ENCODE assay signal across 8 cellular contexts in genomic region chr6:142942805-142943227, GRCh38. TPM values are rescaled to one million over a fixed set of nuclear protein-coding genes. Genes with fewer than 3 reads are reported as not detected.
DNase-seq lines count a peak whose midpoint lies in the region; ATAC-seq, FAIRE-seq and TF ChIP-seq lines count a peak whose summit lies in the region.

No MANE protein-coding gene starts in this region.

- in situ Hi-C loops in HepG2 (cut with HindIII; ENCODE audit: extremely low pct_ligation_motif_present, low pct_unique_long_range_greater_than_20kb): loop anchor here (10.0 kb wide), 1 partner anchor 472 kb away; no protein-coding TSS in a partner anchor

- H3K4me2 ChIP-seq in Karpas-422 (ENCODE audit: low read depth, low read length, poor library complexity, severe bottlenecking) (peak overlapping the region; percentile 85), HepG2 (ENCODE audit: low read depth, low read length) (peak overlapping the region; percentile 96)

- no peaks in the 10 kb centered on the region for H3K9me3 ChIP-seq in Karpas-422 (ENCODE audit: low read length)
- no peaks in the 10 kb centered on the region for H3K9me3 ChIP-seq in adipocyte (ENCODE audit: control insufficient read depth, low read length)
- H3K9me3 ChIP-seq in HepG2 (ENCODE audit: low read length): no peaks in the 10 kb centered on the region

- peak; percentile 34 for TF ChIP-seq CTCF in HepG2 (CRISPR knock-in tag; IDR thresholded peaks at IDR 0.05)

- TF ChIP-seq POLR2A in HepG2 (IDR thresholded peaks at IDR 0.05; ENCODE audit: insufficient read depth in 1 of 2, low read depth in 2 of 2, low read length in 2 of 2): peak in 1 of 2 experiments; percentile 33; a peak in 1 of 4 replicates

- H3K9ac ChIP-seq in Karpas-422 (ENCODE audit: low read length) (no peak overlapping the region), adipocyte (ENCODE audit: low read length) (no peak overlapping the region), HepG2 (ENCODE audit: insufficient read depth, low read depth, low read length) (no peak overlapping the region)

- 80% methylated on average over 3 of the region's 3 CpGs for WGBS in HepG2 (ENCODE audit: low lambda C conversion rate)

- TF ChIP-seq EP300 in HepG2 (IDR thresholded peaks at IDR 0.05; ENCODE audit: low read depth in 2 of 2, low read length in 2 of 2): 0 out of 4 replicates have a peak, but pooled peaks of 1 of the 2 experiments have one; percentile 23
- TF ChIP-seq EP300 in HepG2 (CRISPR knock-in tag; IDR thresholded peaks at IDR 0.05; ENCODE audit: borderline replicate concordance): no peak

- no peak overlapping the region for H3K4me3 ChIP-seq in Karpas-422 (ENCODE audit: low read length)
- peak overlapping the region; percentile 98 for H3K4me3 ChIP-seq in adipocyte (ENCODE audit: low read length)
- peak overlapping the region in 1 of 3 experiments; percentile 99; a peak in 1 of 6 replicates for H3K4me3 ChIP-seq in HepG2 (replicated peaks in 1 of 3; ENCODE audit: insufficient read depth in 1 of 3, low read depth in 2 of 3, low read length in 3 of 3)

- H3K4me1 ChIP-seq in Karpas-422 (ENCODE audit: low read length) (peaks cover 49% of the 10 kb centered on the region), adipocyte (ENCODE audit: control insufficient read depth, insufficient read depth, low read length) (peaks cover 22% of the 10 kb centered on the region), HepG2 (ENCODE audit: insufficient read depth, low read length) (peaks cover 29% of the 10 kb centered on the region)

- DNase-seq in DMS153 treated with DMSO at 0.1 percent for 48 hours (lab: John Stamatoyannopoulos, UW; ENCODE audit: unreplicated experiment) (peak; percentile 16), DMS153 (lab: John Stamatoyannopoulos, UW) (no peak), Karpas-422 (peak; percentile 62), adipocyte (ENCODE audit: low read depth) (peak; percentile 79), HepG2 (ENCODE audit: low spot score) (peak; percentile 64), NK-92 (lab: John Stamatoyannopoulos, UW; ENCODE audit: unreplicated experiment) (no peak), NCI-H1436 (lab: John Stamatoyannopoulos, UW) (no peak), NCI-H1436 treated with DMSO at 0.1 percent for 48 hours (lab: John Stamatoyannopoulos, UW) (no peak)

- no peak for TF ChIP-seq RAD21 in HepG2 (CRISPR knock-in tag; IDR thresholded peaks at IDR 0.05)

- H3K27ac ChIP-seq in Karpas-422 (ENCODE audit: low read length) (0 out of 2 replicates have a peak overlapping the region, but pooled peaks have one; percentile 6), HepG2 (ENCODE audit: extremely low read length, insufficient read depth, low read length) (peak overlapping the region; percentile 13)

- no peak overlapping the region for H2AFZ ChIP-seq in Karpas-422 (ENCODE audit: low read length)
- no peak overlapping the region for H2AFZ ChIP-seq in HepG2 (ENCODE audit: low read length)

- H3K27me3 ChIP-seq in Karpas-422 (ENCODE audit: low read length): peaks cover 2% of the 10 kb centered on the region; the same call in 1 of the 2 replicates
- H3K27me3 ChIP-seq in adipocyte (replicated peaks; ENCODE audit: control insufficient read depth, insufficient read depth, low read length): no peaks in the 10 kb centered on the region
- peaks cover 0 to 4% of the 10 kb centered on the region in 2 experiments; a peak in 2 of 5 replicates for H3K27me3 ChIP-seq in HepG2 (ENCODE audit: control insufficient read depth in 1 of 2, insufficient read depth in 2 of 2, low read length in 2 of 2)

- intact Hi-C loops in HepG2 (cut with micrococcal nuclease; ENCODE audit: unreplicated experiment): loop anchor here (1.0 to 10.0 kb wide), 4 partner anchors 17 to 452 kb away; no protein-coding TSS in a partner anchor

- no TSS peak for BruUV-seq in HepG2 (replicated peaks; lab: Mats Ljungman, UMichigan)

- H4K20me1 ChIP-seq in Karpas-422 (ENCODE audit: insufficient read depth, low read depth, low read length): no peaks in the 10 kb centered on the region
- peaks cover 35% of the 10 kb centered on the region; the same call in 1 of the 2 replicates for H4K20me1 ChIP-seq in HepG2 (ENCODE audit: insufficient read depth, low read length)

- H3K36me3 ChIP-seq in Karpas-422 (ENCODE audit: insufficient read depth, low read length) (no peaks in the 10 kb centered on the region), adipocyte (ENCODE audit: control insufficient read depth, insufficient read depth, low read length, severe bottlenecking) (no peaks in the 10 kb centered on the region), HepG2 (replicated peaks in 1 of 2; ENCODE audit: control insufficient read depth in 1 of 2, insufficient read depth in 2 of 2, low read length in 2 of 2) (no peaks in the 10 kb centered on the region)

- FAIRE-seq in HepG2 (lab: Jason Lieb, UNC): no peak

- H3K79me2 ChIP-seq in Karpas-422 (ENCODE audit: low read length): no peaks in the 10 kb centered on the region
- H3K79me2 ChIP-seq in HepG2 (ENCODE audit: insufficient read depth, low read length): peaks cover 63% of the 10 kb centered on the region

- no peak for ATAC-seq in HepG2

- CTCF ChIA-PET in HepG2 (lab: Yijun Ruan, JAX; ENCODE audit: low intra/inter-chr PET ratio, low total read pairs): interaction anchor here (0.7 kb wide), 1 partner anchor 196 kb away, joined by 3 read pairs; no protein-coding TSS in a partner anchor

- POLR2A ChIA-PET in HepG2 (lab: Yijun Ruan, JAX): interaction anchor here (1.7 to 2.3 kb wide), 2 partner anchors 16 to 57 kb away, joined by 5 to 17 read pairs; no protein-coding TSS in a partner anchor

- H3K9me2 ChIP-seq in Karpas-422 (replicated peaks; ENCODE audit: insufficient read depth, low read length): no peaks in the 10 kb centered on the region

TF ChIP-seq in HepG2, 621 proteins besides CTCF, POLR2A, EP300 and RAD21 (continues in another document):
- TF ChIP-seq HMG20B (CRISPR knock-in tag; conservative IDR thresholded peaks at IDR 0.05) (no peak), MAX (IDR thresholded peaks at IDR 0.05) (no peak), ATF1 (CRISPR knock-in tag; IDR thresholded peaks at IDR 0.05) (no peak), KDM5B (CRISPR knock-in tag; IDR thresholded peaks at IDR 0.05; ENCODE audit: borderline replicate concordance) (no peak), ZNF296 (CRISPR knock-in tag; conservative IDR thresholded peaks at IDR 0.05) (no peak), ZBTB1 (CRISPR knock-in tag; IDR thresholded peaks at IDR 0.05; ENCODE audit: borderline replicate concordance) (no peak), GATAD2A (CRISPR knock-in tag; IDR thresholded peaks at IDR 0.05) (peak; percentile 72), NR2F6 (IDR thresholded peaks at IDR 0.05) (no peak), NR2F6 (CRISPR knock-in tag; IDR thresholded peaks at IDR 0.05) (0 out of 2 replicates have a peak, but pooled peaks have one; percentile 13), KDM6A (CRISPR knock-in tag; IDR thresholded peaks at IDR 0.05; ENCODE audit: low read depth) (no peak), ZNF549 (CRISPR knock-in tag; IDR thresholded peaks at IDR 0.05) (no peak), ZFYVE20 (CRISPR knock-in tag; IDR thresholded peaks at IDR 0.05; ENCODE audit: borderline replicate concordance, low read depth) (no peak)
- TF ChIP-seq, protein P1, sequence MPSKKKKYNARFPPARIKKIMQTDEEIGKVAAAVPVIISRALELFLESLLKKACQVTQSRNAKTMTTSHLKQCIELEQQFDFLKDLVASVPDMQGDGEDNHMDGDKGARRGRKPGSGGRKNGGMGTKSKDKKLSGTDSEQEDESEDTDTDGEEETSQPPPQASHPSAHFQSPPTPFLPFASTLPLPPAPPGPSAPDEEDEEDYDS (CRISPR knock-in tag; IDR thresholded peaks at IDR 0.05): no peak
- TF ChIP-seq, protein P2, sequence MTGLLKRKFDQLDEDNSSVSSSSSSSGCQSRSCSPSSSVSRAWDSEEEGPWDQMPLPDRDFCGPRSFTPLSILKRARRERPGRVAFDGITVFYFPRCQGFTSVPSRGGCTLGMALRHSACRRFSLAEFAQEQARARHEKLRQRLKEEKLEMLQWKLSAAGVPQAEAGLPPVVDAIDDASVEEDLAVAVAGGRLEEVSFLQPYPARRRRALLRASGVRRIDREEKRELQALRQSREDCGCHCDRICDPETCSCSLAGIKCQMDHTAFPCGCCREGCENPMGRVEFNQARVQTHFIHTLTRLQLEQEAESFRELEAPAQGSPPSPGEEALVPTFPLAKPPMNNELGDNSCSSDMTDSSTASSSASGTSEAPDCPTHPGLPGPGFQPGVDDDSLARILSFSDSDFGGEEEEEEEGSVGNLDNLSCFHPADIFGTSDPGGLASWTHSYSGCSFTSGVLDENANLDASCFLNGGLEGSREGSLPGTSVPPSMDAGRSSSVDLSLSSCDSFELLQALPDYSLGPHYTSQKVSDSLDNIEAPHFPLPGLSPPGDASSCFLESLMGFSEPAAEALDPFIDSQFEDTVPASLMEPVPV (CRISPR knock-in tag; IDR thresholded peaks at IDR 0.05): no peak

RNA-seq across cellular contexts. Expression of gene HIVEP2, which starts 2.2 kb away (rescaled TPM):
- 1.3 and 3.0 TPM in 2 replicates for total RNA-seq in Karpas-422 (2014; rRNA removed; shearing (Covaris generic); ENCODE audit: low replicate concordance)
- total RNA-seq in HepG2 (2016; rRNA removed; fragmentation: Illumina TruSeq; extraction: Trizol): 3.4 and 5.4 TPM in 2 replicates
- total RNA-seq in HepG2 (2016; cell fraction: cytosol; rRNA removed; fragmentation: Illumina TruSeq; extraction: Trizol; ENCODE audit: low read depth): 0.30 and 1.5 TPM in 2 replicates
- 4.1 TPM in 2 replicates for total RNA-seq in HepG2 (2016; cell fraction: insoluble cytoplasmic fraction; rRNA removed; fragmentation: Illumina TruSeq; extraction: Trizol)
- total RNA-seq in HepG2 (2016; cell fraction: membrane; rRNA removed; fragmentation: Illumina TruSeq; extraction: Trizol): 1.2 and 1.8 TPM in 2 replicates
- total RNA-seq in HepG2 (2016; cell fraction: nucleus; rRNA removed; fragmentation: Illumina TruSeq; extraction: Trizol): 4.9 and 5.6 TPM in 2 replicates
- 12.8 and 12.9 TPM in 2 replicates for polyA plus RNA-seq in HepG2 (2011; rRNA removed)
- polyA plus RNA-seq in HepG2 (2011; cell fraction: cytosol; rRNA removed): 6.4 and 8.1 TPM in 2 replicates
- 27.7 and 28.6 TPM in 2 replicates for polyA plus RNA-seq in HepG2 (2011; cell fraction: nucleus; rRNA removed)
- 14.5 and 17.1 TPM in 2 replicates for polyA plus RNA-seq in HepG2 (2012)
- 0.05 and 0.18 TPM in 2 replicates for polyA plus RNA-seq in HepG2 (2016; cell fraction: cytosol; fragmentation: Illumina TruSeq; extraction: Trizol; ENCODE audit: low read depth)
- polyA plus RNA-seq in HepG2 (2016; cell fraction: insoluble cytoplasmic fraction; fragmentation: Illumina TruSeq; extraction: Trizol; ENCODE audit: low read depth): 2.4 and 2.5 TPM in 2 replicates
- polyA plus RNA-seq in HepG2 (2016; cell fraction: membrane; fragmentation: Illumina TruSeq; extraction: Trizol; ENCODE audit: low read depth): 0.22 and 0.25 TPM in 2 replicates
- 6.9 and 8.3 TPM in 2 replicates for polyA plus RNA-seq in HepG2 (2016; cell fraction: nucleus; fragmentation: Illumina TruSeq; extraction: Trizol; ENCODE audit: insufficient read depth, low read depth)
- polyA minus RNA-seq in HepG2 (2011; rRNA and poly(A)+ RNA removed; ENCODE audit: low replicate concordance): 3.8 and 23.2 TPM in 2 replicates
- polyA minus RNA-seq in HepG2 (2011; cell fraction: cytosol; rRNA and poly(A)+ RNA removed): 12.5 and 18.3 TPM in 2 replicates
- 35.8 and 45.4 TPM in 2 replicates for polyA minus RNA-seq in HepG2 (2011; cell fraction: nucleus; rRNA and poly(A)+ RNA removed)

Comparison
In these comparisons a context has a peak if more than half of its experiments do, and no peak if none do; other contexts are left out.
1. DNase-seq: peak in DMS153 treated with DMSO at 0.1 percent for 48 hours (single experiment), Karpas-422 (single experiment), adipocyte (single experiment) and HepG2 (single experiment); none in DMS153 (single experiment), NK-92 (single experiment), NCI-H1436 (single experiment) and NCI-H1436 treated with DMSO at 0.1 percent for 48 hours (single experiment).